ENCODE assay signal across 14 cellular contexts in genomic region chr5:34053133-34053532, GRCh38. TPM values are rescaled to one million over a fixed set of nuclear protein-coding genes. Genes with fewer than 3 reads are reported as not detected.
DNase-seq lines count a peak whose midpoint lies in the region; ATAC-seq and TF ChIP-seq lines count a peak whose summit lies in the region.
"Had no signal": no experiment of that assay in that cellular context is flagged by ENCODE, and none has a peak within 500 bp of the region (broad histone marks: within the 10 kb centered on the region; RNA-seq: fewer than 3 reads in every experiment).

No MANE protein-coding gene starts in this region.

- H3K36me3 ChIP-seq in SJCRH30 = no peaks in the 10 kb centered on the region
- H3K36me3 ChIP-seq: SJSA1, uterus had no signal

- POLR2A ChIA-PET in HEK293T (lab: Yijun Ruan, JAX) = interaction anchor here (1.2 kb wide), 1 partner anchor 45 kb away, joined by 3 read pairs; the partner anchor contains the start of gene AMACR

- H3K4me1 ChIP-seq in SJCRH30 = peaks cover 32% of the 10 kb centered on the region
- H3K4me1 ChIP-seq: uterus had no signal

- H3K27ac Mint-ChIP-seq in osteocyte (ENCODE audit: unreplicated experiment) = peak overlapping the region; percentile 84

- H3K27me3 ChIP-seq in SJCRH30 = no peaks in the 10 kb centered on the region
- H3K27me3 ChIP-seq: SJSA1, uterus had no signal

- H3K4me3 Mint-ChIP-seq in osteocyte (ENCODE audit: unreplicated experiment) = no peak overlapping the region

- H3K9me3 Mint-ChIP-seq in osteocyte (ENCODE audit: unreplicated experiment) = no peaks in the 10 kb centered on the region

- DNase-seq in DMS79 (lab: John Stamatoyannopoulos, UW) = peak; percentile 2
- no peak for DNase-seq in SJCRH30
- peak; percentile 79 for DNase-seq in fibroblast of mammary gland (ENCODE audit: low read depth)
- no peak for DNase-seq in osteocyte (ENCODE audit: extremely low spot score, unreplicated experiment)
- no peak for DNase-seq in HEK293T (ENCODE audit: extremely low spot score)
- DNase-seq: activated CD4-positive, alpha-beta T cell treated with anti-CD3 and anti-CD28 coated beads for 4 hours; left colon; NCI-H2171 treated with DMSO at 0.1 percent for 48 hours; uterus had no signal

- peaks cover 2% of the 10 kb centered on the region for H3K36me3 Mint-ChIP-seq in osteocyte (ENCODE audit: unreplicated experiment)

- H3K4me3 ChIP-seq in SJCRH30 = no peak overlapping the region
- H3K4me3 ChIP-seq in fibroblast of mammary gland (ENCODE audit: control insufficient read depth, low read depth, low read length) = no peak overlapping the region
- H3K4me3 ChIP-seq: SJSA1, uterus had no signal

- TF ChIP-seq CTCF in fibroblast of mammary gland (conservative IDR thresholded peaks at IDR 0.05; ENCODE audit: control insufficient read depth, insufficient read depth, low read depth, low read length) (no peak), osteocyte (IDR thresholded peaks at IDR 0.05) (no peak)

- no peaks in the 10 kb centered on the region for H3K27me3 Mint-ChIP-seq in osteocyte (ENCODE audit: unreplicated experiment)

- ATAC-seq in HG02852 (IDR thresholded peaks at IDR 0.05; ENCODE audit: unreplicated experiment) (no peak), HG03520 (IDR thresholded peaks at IDR 0.05; ENCODE audit: unreplicated experiment) (no peak), GM18511 (IDR thresholded peaks at IDR 0.05; ENCODE audit: unreplicated experiment) (no peak)
- ATAC-seq: left colon had no signal

- peak overlapping the region; percentile 65 for H3K27ac ChIP-seq in SJCRH30
- H3K27ac ChIP-seq: KMS-11, SJSA1, uterus had no signal

- no peaks in the 10 kb centered on the region for H3K9me3 ChIP-seq in SJCRH30 (replicated peaks)
- H3K9me3 ChIP-seq: SJSA1, uterus had no signal

- CTCF ChIA-PET in HEK293T (lab: Yijun Ruan, JAX) = no interaction called here

- peaks cover 30% of the 10 kb centered on the region for H3K4me1 Mint-ChIP-seq in osteocyte (ENCODE audit: unreplicated experiment)

TF ChIP-seq in HEK293T, 16 proteins besides CTCF, POLR2A, EP300 and RAD21:
- TF ChIP-seq FOXK2 (IDR thresholded peaks at IDR 0.05) (no peak), SUZ12 (IDR thresholded peaks at IDR 0.05) (no peak), FOXM1 (IDR thresholded peaks at IDR 0.05; ENCODE audit: borderline replicate concordance) (no peak), PKNOX1 (IDR thresholded peaks at IDR 0.05) (no peak), BHLHE40 (IDR thresholded peaks at IDR 0.05; ENCODE audit: borderline replicate concordance) (no peak), FOXA1 (IDR thresholded peaks at IDR 0.05) (no peak), TARDBP (IDR thresholded peaks at IDR 0.05) (no peak), LEF1 (IDR thresholded peaks at IDR 0.05; ENCODE audit: borderline replicate concordance) (no peak), HDGF (IDR thresholded peaks at IDR 0.05; ENCODE audit: borderline replicate concordance) (no peak), SP1 (IDR thresholded peaks at IDR 0.05) (no peak), ZNF384 (IDR thresholded peaks at IDR 0.05) (no peak)

RNA-seq across cellular contexts. Expression of gene C1QTNF3, which starts 10.1 kb away (rescaled TPM):
- 16.1 and 16.9 TPM in 2 replicates for total RNA-seq in SJCRH30 (2014; rRNA removed; shearing (Covaris generic))
- 3.3 and 4.8 TPM in 2 replicates for total RNA-seq in osteocyte

RNA-seq across cellular contexts. Expression of gene AMACR, which starts 45.3 kb away (rescaled TPM):
- 7.4 and 9.5 TPM in 2 replicates for total RNA-seq in SJCRH30 (2014; rRNA removed; shearing (Covaris generic))
- total RNA-seq in osteocyte = 12.8 and 13.0 TPM in 2 replicates

Comparison
In these comparisons a context has a peak if more than half of its experiments do, and no peak if none do; other contexts are left out.
1. DNase-seq: peak in DMS79 (single experiment) and fibroblast of mammary gland (single experiment); none in SJCRH30 (0 of 2), osteocyte (single experiment) and HEK293T (single experiment).